Comparison of ENCODE assay signal across 8 cellular contexts in genomic region chr17:72539981-72540897, GRCh38.
A peak's percentile ranks its signal among the peaks of the same experiment; 100 is the strongest.
DNase-seq lines count a peak whose midpoint lies in the region; ATAC-seq, FAIRE-seq and TF ChIP-seq lines count a peak whose summit lies in the region.

No MANE protein-coding gene starts in this region.

- H3K27ac ChIP-seq in endothelial cell of umbilical vein (ENCODE audit: insufficient read depth, low read depth, low read length): no peak overlapping the region

- H3K79me2 ChIP-seq in endothelial cell of umbilical vein (ENCODE audit: control insufficient read depth, insufficient read depth, low read length): no peaks in the 10 kb centered on the region

- H3K4me2 ChIP-seq in endothelial cell of umbilical vein (ENCODE audit: insufficient read depth, low read length): no peak overlapping the region

- peak; percentile 68 for ATAC-seq in GM19328 (IDR thresholded peaks at IDR 0.05; ENCODE audit: unreplicated experiment)
- ATAC-seq in HG03432 (IDR thresholded peaks at IDR 0.05; ENCODE audit: unreplicated experiment): peak; percentile 92
- ATAC-seq in stimulated activated memory B cell treated with anti-CD40 and anti-IgM and Interleukin-4, amounts not matched to agents 10 μg/mL and 1 μg/mL and 100 μg/mL, for 72 hours: peak; percentile 75

- no peaks in the 10 kb centered on the region for H3K9me3 Mint-ChIP-seq in stimulated activated memory B cell treated with anti-CD40 and anti-IgM and Interleukin-4, amounts not matched to agents 10 μg/mL and 1 μg/mL and 100 μg/mL, for 72 hours

- no peaks in the 10 kb centered on the region for H3K4me1 ChIP-seq in endothelial cell of umbilical vein (ENCODE audit: control insufficient read depth, extremely low read depth, insufficient read depth, low read length)

- DNase-seq in CD1c-positive myeloid dendritic cell (ENCODE audit: extremely low spot score) (peak; percentile 69), NCI-H82 treated with DMSO at 0.1 percent for 48 hours (lab: John Stamatoyannopoulos, UW; ENCODE audit: unreplicated experiment) (peak; percentile 6), endothelial cell of umbilical vein (ENCODE audit: low read depth, low spot score) (peak; percentile 18), middle frontal gyrus (ENCODE audit: extremely low spot score, low spot score) (peak; percentile 63)
- DNase-seq in activated CD8-positive, alpha-beta memory T cell treated with anti-CD3 and anti-CD28 coated beads, Interleukin-2, amount 50 U/mL, for 24 hours (ENCODE audit: extremely low read depth): peak; percentile 13

- intact Hi-C loops in endothelial cell of umbilical vein (cut with micrococcal nuclease): loop anchor here (1.0 to 5.0 kb wide), 3 partner anchors 418 to 1904 kb away; partner anchors contain the start of gene SOX9

- H3K4me1 Mint-ChIP-seq in stimulated activated memory B cell treated with anti-CD40 and anti-IgM and Interleukin-4, amounts not matched to agents 10 μg/mL and 1 μg/mL and 100 μg/mL, for 72 hours: peaks cover 6% of the 10 kb centered on the region

- H3K27me3 ChIP-seq in endothelial cell of umbilical vein (ENCODE audit: control insufficient read depth in 2 of 2, insufficient read depth in 2 of 2, low read length in 2 of 2): no peaks in the 10 kb centered on the region

- no peaks in the 10 kb centered on the region for H3K36me3 ChIP-seq in endothelial cell of umbilical vein (ENCODE audit: control insufficient read depth in 2 of 2, extremely low read depth in 1 of 2, insufficient read depth in 2 of 2, low read length in 2 of 2)

- H3K9ac ChIP-seq in endothelial cell of umbilical vein (replicated peaks; ENCODE audit: extremely low read depth, insufficient read depth, low read length): no peak overlapping the region

- TF ChIP-seq POLR2A in endothelial cell of umbilical vein (IDR thresholded peaks at IDR 0.05; ENCODE audit: low read depth, low read length): no peak

- TF ChIP-seq CTCF in endothelial cell of umbilical vein (IDR thresholded peaks at IDR 0.05; ENCODE audit: extremely low read depth in 1 of 2, insufficient read depth in 1 of 2, low read depth in 1 of 2, low read length in 2 of 2): peak; percentile 73 to 83

- no peak overlapping the region for H3K4me3 ChIP-seq in endothelial cell of umbilical vein (replicated peaks in 1 of 3; ENCODE audit: insufficient read depth in 1 of 3, low read depth in 1 of 3, low read length in 3 of 3)

- H3K9me3 ChIP-seq in endothelial cell of umbilical vein (replicated peaks; ENCODE audit: control insufficient read depth, insufficient read depth, low read length): no peaks in the 10 kb centered on the region

- FAIRE-seq in endothelial cell of umbilical vein (lab: Jason Lieb, UNC): peak; percentile 46

- no peak overlapping the region for H2AFZ ChIP-seq in endothelial cell of umbilical vein (ENCODE audit: low read depth, low read length)

- H3K9me1 ChIP-seq in endothelial cell of umbilical vein (replicated peaks; ENCODE audit: control insufficient read depth, extremely low read depth, insufficient read depth, low read length): no peaks in the 10 kb centered on the region

- dilution Hi-C loops in endothelial cell of umbilical vein (cut with MboI; ENCODE audit: extremely low pct_ligation_motif_present, low sequenced_read_pairs): no loop called here

- H4K20me1 ChIP-seq in endothelial cell of umbilical vein (replicated peaks; ENCODE audit: control insufficient read depth, extremely low read depth, insufficient read depth, low read length): no peaks in the 10 kb centered on the region

- no peaks in the 10 kb centered on the region for H3K36me3 Mint-ChIP-seq in stimulated activated memory B cell treated with anti-CD40 and anti-IgM and Interleukin-4, amounts not matched to agents 10 μg/mL and 1 μg/mL and 100 μg/mL, for 72 hours

- no peak overlapping the region for H3K27ac Mint-ChIP-seq in stimulated activated memory B cell treated with anti-CD40 and anti-IgM and Interleukin-4, amounts not matched to agents 10 μg/mL and 1 μg/mL and 100 μg/mL, for 72 hours

- H3K4me3 Mint-ChIP-seq in stimulated activated memory B cell treated with anti-CD40 and anti-IgM and Interleukin-4, amounts not matched to agents 10 μg/mL and 1 μg/mL and 100 μg/mL, for 72 hours: no peak overlapping the region

- no TSS peak for BruUV-seq in endothelial cell of umbilical vein (replicated peaks; lab: Mats Ljungman, UMichigan)

- POLR2A ChIA-PET in endothelial cell of umbilical vein (lab: Charles Lee): no interaction called here

- peaks cover 52% of the 10 kb centered on the region for H3K27me3 Mint-ChIP-seq in stimulated activated memory B cell treated with anti-CD40 and anti-IgM and Interleukin-4, amounts not matched to agents 10 μg/mL and 1 μg/mL and 100 μg/mL, for 72 hours

- CTCF ChIA-PET in endothelial cell of umbilical vein (lab: Charles Lee): interaction anchor here (1.0 to 3.2 kb wide), 4 partner anchors 16 to 1902 kb away, joined by 5 to 23 read pairs (median 10); no protein-coding TSS in a partner anchor

TF ChIP-seq in endothelial cell of umbilical vein, 7 proteins besides CTCF, POLR2A, EP300 and RAD21:
- no peak for TF ChIP-seq GATA2 (IDR thresholded peaks at IDR 0.05; ENCODE audit: insufficient read depth, insufficient read length, low read depth, low read length)
- TF ChIP-seq FOS (IDR thresholded peaks at IDR 0.05; ENCODE audit: borderline replicate concordance, insufficient read depth, low read length): no peak
- TF ChIP-seq MAX (IDR thresholded peaks at IDR 0.05; ENCODE audit: insufficient read depth, insufficient read length): no peak
- TF ChIP-seq EZH2 (IDR thresholded peaks at IDR 0.05; ENCODE audit: borderline replicate concordance, low read depth, low read length, severe bottlenecking): no peak
- TF ChIP-seq POLR2AphosphoS5 (IDR thresholded peaks at IDR 0.05; ENCODE audit: insufficient read depth, low read depth, low read length): no peak
- TF ChIP-seq MYC (IDR thresholded peaks at IDR 0.05; ENCODE audit: low read depth, low read length): no peak
- no peak for TF ChIP-seq JUN (IDR thresholded peaks at IDR 0.05; ENCODE audit: borderline replicate concordance, insufficient read depth, insufficient read length, low read depth)

Comparison
In these comparisons a context has a peak if more than half of its experiments do, and no peak if none do; other contexts are left out.
1. DNase-seq: peak in every context shown above with its lines; median percentile 69 in CD1c-positive myeloid dendritic cell; 63 in middle frontal gyrus; 18 in endothelial cell of umbilical vein; 13 in activated CD8-positive, alpha-beta memory T cell treated with anti-CD3 and anti-CD28 coated beads, Interleukin-2, amount 50 U/mL, for 24 hours; 6 in NCI-H82 treated with DMSO at 0.1 percent for 48 hours.